ENCODE assay signal across 5 cellular contexts in genomic region chr7:4244041-4244440, GRCh38.
"Had no signal": no experiment of that assay in that cellular context is flagged by ENCODE, and none has a peak within 500 bp of the region (broad histone marks: within the 10 kb centered on the region; RNA-seq: fewer than 3 reads in every experiment).

No MANE protein-coding gene starts in this region.

- H3K4me2 ChIP-seq: GM23338 had no signal

- ATAC-seq: GM23338, K562 had no signal

- H3K27ac Mint-ChIP-seq: GM23338, H9 had no signal

- DNase-seq: H9, HCEC 1CT, IMR-90 had no signal

- H3K4me3 ChIP-seq: GM23338, K562 had no signal

- H3K4me3 Mint-ChIP-seq: GM23338, H9 had no signal

- H2AFZ ChIP-seq: GM23338 had no signal
